ENCODE assay signal across 10 cellular contexts in genomic region chr3:187040637-187041361, GRCh38.
DNase-seq lines count a peak whose midpoint lies in the region; ATAC-seq and TF ChIP-seq lines count a peak whose summit lies in the region.
"Had no signal": no experiment of that assay in that cellular context is flagged by ENCODE, and none has a peak within 500 bp of the region (broad histone marks: within the 10 kb centered on the region; RNA-seq: fewer than 3 reads in every experiment).

No MANE protein-coding gene starts in this region.

- no peaks in the 10 kb centered on the region for H3K27me3 Mint-ChIP-seq in activated T-helper 2 cell treated with anti-CD3 and anti-CD28 coated beads, Interferon-gamma antibody, Interleukin-2, Interleukin-4, amounts not matched to agents 10 μg/mL and 5 μg/mL and 100 μg/mL, durations not matched to agents 14 hours and 24 hours and 36 hours (ENCODE audit: low read depth)

- H3K27me3 ChIP-seq in heart right ventricle (no peaks in the 10 kb centered on the region), right atrium auricular region (no peaks in the 10 kb centered on the region)
- H3K27me3 ChIP-seq: pancreas had no signal

- CTCF ChIA-PET in RWPE1 (lab: Yijun Ruan, JAX), result interaction anchor here (0.5 to 0.6 kb wide), 2 partner anchors 13 to 1038 kb away, joined by 3 read pairs; no protein-coding TSS in a partner anchor

- POLR2A ChIA-PET in RWPE1 (lab: Yijun Ruan, JAX; ENCODE audit: low non-redundant PET), result interaction anchor here (1.0 kb wide), 1 partner anchor 60 kb away, joined by 5 read pairs; no protein-coding TSS in a partner anchor

- peak overlapping the region in 6 of 10 donors; percentile 1 to 79 (median 41) for H3K27ac ChIP-seq in heart right ventricle
- H3K27ac ChIP-seq in right atrium auricular region, result peak overlapping the region in 1 of 2 donors; percentile 20
- no peak overlapping the region for H3K27ac ChIP-seq in RWPE1

- no peak overlapping the region for H3K4me3 ChIP-seq in heart right ventricle
- no peak overlapping the region for H3K4me3 ChIP-seq in right atrium auricular region
- H3K4me3 ChIP-seq: pancreas had no signal

- H3K4me3 Mint-ChIP-seq in activated T-helper 2 cell treated with anti-CD3 and anti-CD28 coated beads, Interferon-gamma antibody, Interleukin-2, Interleukin-4, amounts not matched to agents 10 μg/mL and 5 μg/mL and 100 μg/mL, durations not matched to agents 14 hours and 24 hours and 36 hours (ENCODE audit: low read depth), result no peak overlapping the region

- H3K36me3 Mint-ChIP-seq in activated T-helper 2 cell treated with anti-CD3 and anti-CD28 coated beads, Interferon-gamma antibody, Interleukin-2, Interleukin-4, amounts not matched to agents 10 μg/mL and 5 μg/mL and 100 μg/mL, durations not matched to agents 14 hours and 24 hours and 36 hours (ENCODE audit: low read depth), result peaks cover 83% of the 10 kb centered on the region

- H3K9me3 Mint-ChIP-seq in activated T-helper 2 cell treated with anti-CD3 and anti-CD28 coated beads, Interferon-gamma antibody, Interleukin-2, Interleukin-4, amounts not matched to agents 10 μg/mL and 5 μg/mL and 100 μg/mL, durations not matched to agents 14 hours and 24 hours and 36 hours, result peaks cover 8% of the 10 kb centered on the region

- H3K36me3 ChIP-seq in heart right ventricle, result peaks cover 0 to 46% (median 14%) of the 10 kb centered on the region in 9 donors
- H3K36me3 ChIP-seq in right atrium auricular region, result peaks cover 13% of the 10 kb centered on the region
- H3K36me3 ChIP-seq: pancreas had no signal

- TF ChIP-seq CTCF in heart right ventricle (IDR thresholded peaks at IDR 0.05) (no peak), right atrium auricular region (IDR thresholded peaks at IDR 0.05) (no peak), RWPE1 (conservative IDR thresholded peaks at IDR 0.05; ENCODE audit: low read depth) (no peak)

- 74 to 87% methylated on average over 4 of the region's 4 CpGs for WGBS in heart right ventricle, 2 donors

- H3K4me1 ChIP-seq in heart right ventricle (peaks cover 3 to 70% (median 61%) of the 10 kb centered on the region in 9 donors), right atrium auricular region (peaks cover 0 to 44% of the 10 kb centered on the region in 2 donors)

- ATAC-seq in heart right ventricle, result peak in 3 of 8 donors; percentile 41 to 48 (median 45)
- peak; percentile 28 for ATAC-seq in left lobe of liver

- H3K9me3 ChIP-seq in heart right ventricle (peaks cover 0 to 9% (median 0%) of the 10 kb centered on the region in 11 donors), right atrium auricular region (no peaks in the 10 kb centered on the region)
- H3K9me3 ChIP-seq: pancreas had no signal

- peak overlapping the region; percentile 99 for H3K27ac Mint-ChIP-seq in activated T-helper 2 cell treated with anti-CD3 and anti-CD28 coated beads, Interferon-gamma antibody, Interleukin-2, Interleukin-4, amounts not matched to agents 10 μg/mL and 5 μg/mL and 100 μg/mL, durations not matched to agents 14 hours and 24 hours and 36 hours

- DNase-seq in heart right ventricle (no peak), right atrium auricular region (ENCODE audit: low spot score) (no peak), left lobe of liver (ENCODE audit: low spot score) (peak; percentile 56), NOMO-1 (lab: John Stamatoyannopoulos, UW; ENCODE audit: unreplicated experiment in 2 of 2) (no peak), RWPE1 (ENCODE audit: low spot score) (no peak), DMS153 (lab: John Stamatoyannopoulos, UW) (no peak), NCI-H345 (lab: John Stamatoyannopoulos, UW) (no peak)
- no peak for DNase-seq in activated T-helper 2 cell treated with anti-CD3 and anti-CD28 coated beads, Interferon-gamma antibody, Interleukin-2, Interleukin-4, amounts not matched to agents 10 μg/mL and 5 μg/mL and 100 μg/mL, durations not matched to agents 14 hours and 24 hours and 36 hours (ENCODE audit: low spot score)
- DNase-seq: NCI-H524 treated with DMSO at 0.1 percent for 48 hours, pancreas had no signal

- intact Hi-C loops in heart right ventricle (cut with DNase I), result loop anchor here in 3 of 10 donors (10.0 kb wide), 1 partner anchor 106 kb away; the partner anchor contains the start of gene ST6GAL1 (in 3 of the 3)
- intact Hi-C loops in activated T-helper 2 cell treated with anti-CD3 and anti-CD28 coated beads, Interferon-gamma antibody, Interleukin-2, Interleukin-4, amounts not matched to agents 10 μg/mL and 5 μg/mL and 100 μg/mL, durations not matched to agents 14 hours and 24 hours and 36 hours (cut with micrococcal nuclease), result loop anchor here (1.0 to 5.0 kb wide), 6 partner anchors 8 to 97 kb away; partner anchors contain the start of gene RPL39L

- peaks cover 69% of the 10 kb centered on the region for H3K4me1 Mint-ChIP-seq in activated T-helper 2 cell treated with anti-CD3 and anti-CD28 coated beads, Interferon-gamma antibody, Interleukin-2, Interleukin-4, amounts not matched to agents 10 μg/mL and 5 μg/mL and 100 μg/mL, durations not matched to agents 14 hours and 24 hours and 36 hours (ENCODE audit: low read depth)
